ENCODE assay signal across 8 cellular contexts in genomic region chr15:23648920-23649515, GRCh38. TPM values are rescaled to one million over a fixed set of nuclear protein-coding genes. Genes with fewer than 3 reads are reported as not detected.
DNase-seq lines count a peak whose midpoint lies in the region; ATAC-seq and TF ChIP-seq lines count a peak whose summit lies in the region.

No MANE protein-coding gene starts in this region.

- H3K27me3 ChIP-seq in spleen (replicated peaks in 1 of 7) = peaks cover 0 to 41% (median 5%) of the 10 kb centered on the region in 7 donors

- H3K27me3 Mint-ChIP-seq in activated T-cell treated with anti-CD3 and anti-CD28 coated beads, Interleukin-2, amount 50 U/mL, for 72 hours (ENCODE audit: low read depth) = peaks cover 10% of the 10 kb centered on the region

- no peak overlapping the region for H3K27ac Mint-ChIP-seq in activated T-cell treated with anti-CD3 and anti-CD28 coated beads, Interleukin-2, amount 50 U/mL, for 72 hours

- no peaks in the 10 kb centered on the region for H3K4me1 ChIP-seq in spleen

- no peaks in the 10 kb centered on the region for H3K9me3 Mint-ChIP-seq in activated T-cell treated with anti-CD3 and anti-CD28 coated beads, Interleukin-2, amount 50 U/mL, for 72 hours

- no peak overlapping the region for H3K4me3 Mint-ChIP-seq in activated T-cell treated with anti-CD3 and anti-CD28 coated beads, Interleukin-2, amount 50 U/mL, for 72 hours

- intact Hi-C loops in spleen (cut with DNase I; ENCODE audit: low total_unique reads) = loop anchor here (10.0 kb wide), 1 partner anchor 1856 kb away; no protein-coding TSS in a partner anchor

- H3K9me3 ChIP-seq in spleen = no peaks in the 10 kb centered on the region

- H3K27ac ChIP-seq in spleen = no peak overlapping the region

- H3K36me3 ChIP-seq in spleen = no peaks in the 10 kb centered on the region

- peak; percentile 17 to 39 for DNase-seq in activated T-cell treated with anti-CD3 and anti-CD28 coated beads, Interleukin-2, amount 50 U/mL, for 72 hours
- DNase-seq in activated T-cell treated with anti-CD3 and anti-CD28 coated beads, Interleukin-2, amount 50 U/mL, for 1 hour = no peak
- DNase-seq in OCI-M1 (lab: John Stamatoyannopoulos, UW) (peak; percentile 27), fibroblast of villous mesenchyme (ENCODE audit: low read depth) (no peak), spleen (no peak), dedifferentiated amniotic fluid mesenchymal stem cell (ENCODE audit: extremely low spot score) (no peak)
- no peak for DNase-seq in activated CD4-positive, CD25-positive, alpha-beta regulatory T cell treated with anti-CD3 and anti-CD28 coated beads, Interleukin-2, amount 50 U/mL, for 72 hours

- 16 to 30% (median 22%) methylated on average over 6 of the region's 6 CpGs for WGBS in spleen, 5 donors

- H3K4me1 Mint-ChIP-seq in activated T-cell treated with anti-CD3 and anti-CD28 coated beads, Interleukin-2, amount 50 U/mL, for 72 hours (ENCODE audit: low read depth) = no peaks in the 10 kb centered on the region

- H3K4me3 ChIP-seq in fibroblast of villous mesenchyme (ENCODE audit: low read depth, low read length) (no peak overlapping the region), spleen (no peak overlapping the region)

- no peaks in the 10 kb centered on the region for H3K36me3 Mint-ChIP-seq in activated T-cell treated with anti-CD3 and anti-CD28 coated beads, Interleukin-2, amount 50 U/mL, for 72 hours (ENCODE audit: insufficient read depth in 2 of 2)

- TF ChIP-seq POLR2A in spleen (IDR thresholded peaks at IDR 0.05) = no peak

- ATAC-seq in activated T-cell treated with anti-CD3 and anti-CD28 coated beads, Interleukin-2, amount 50 U/mL, for 72 hours (replicated peaks in 1 of 2) = no peak
- no peak for ATAC-seq in GM19324 (IDR thresholded peaks at IDR 0.05; ENCODE audit: low FRiP score, unreplicated experiment)

- TF ChIP-seq CTCF in fibroblast of villous mesenchyme (IDR thresholded peaks at IDR 0.05; ENCODE audit: insufficient read depth, low read depth, low read length) (peak; percentile 40), spleen (IDR thresholded peaks at IDR 0.05 in 8 of 11, conservative IDR thresholded peaks at IDR 0.05 in 3 of 11) (peak in 8 of 11 experiments; percentile 27 to 65 (median 53))

RNA-seq across cellular contexts. Expression of gene MAGEL2, which starts 1.4 kb away (rescaled TPM):
- total RNA-seq in activated T-cell treated with anti-CD3 and anti-CD28 coated beads, Interleukin-2, amount 50 U/mL, for 72 hours = not detected
- total RNA-seq in fibroblast of villous mesenchyme (not detected in 2 replicates), spleen (1 to 10 TPM in 2 of 7 donors, under 1 TPM in 4, not detected in 1; 0.17 to 1.9 (median 0.55) TPM)
- under 1 TPM; 0.02 to 0.06 (median 0.04) TPM for polyA plus RNA-seq in spleen

RNA-seq across cellular contexts. Expression of gene NDN, which starts 38.1 kb away (rescaled TPM):
- total RNA-seq in activated T-cell treated with anti-CD3 and anti-CD28 coated beads, Interleukin-2, amount 50 U/mL, for 72 hours = 1 to 10 TPM; 1.5 to 1.6 TPM
- total RNA-seq in fibroblast of villous mesenchyme (35.1 and 51.0 TPM in 2 replicates), spleen (10 to 100 TPM; 17.1 to 54.1 (median 30.7) TPM)
- polyA plus RNA-seq in spleen = 10 to 100 TPM; 10.4 to 20.8 (median 16.2) TPM

Comparison
In these comparisons a context has a peak if more than half of its experiments do, and no peak if none do; other contexts are left out.
1. DNase-seq: peak in activated T-cell treated with anti-CD3 and anti-CD28 coated beads, Interleukin-2, amount 50 U/mL, for 72 hours (2 of 2) and OCI-M1 (single experiment); none in activated T-cell treated with anti-CD3 and anti-CD28 coated beads, Interleukin-2, amount 50 U/mL, for 1 hour (single experiment), fibroblast of villous mesenchyme (single experiment), spleen (single experiment), activated CD4-positive, CD25-positive, alpha-beta regulatory T cell treated with anti-CD3 and anti-CD28 coated beads, Interleukin-2, amount 50 U/mL, for 72 hours (single experiment) and dedifferentiated amniotic fluid mesenchymal stem cell (single experiment).
2. RNA of gene NDN, which starts 38.1 kb away (total RNA-seq): 35.1 to 51.0 TPM in fibroblast of villous mesenchyme and 17.1 to 54.1 TPM in spleen; 1.5 to 1.6 TPM in activated T-cell treated with anti-CD3 and anti-CD28 coated beads, Interleukin-2, amount 50 U/mL, for 72 hours; every median in the first group is over 4 times any median in the second.